Comparison of ENCODE assay signal across 9 cellular contexts in the genomic region with DNA sequence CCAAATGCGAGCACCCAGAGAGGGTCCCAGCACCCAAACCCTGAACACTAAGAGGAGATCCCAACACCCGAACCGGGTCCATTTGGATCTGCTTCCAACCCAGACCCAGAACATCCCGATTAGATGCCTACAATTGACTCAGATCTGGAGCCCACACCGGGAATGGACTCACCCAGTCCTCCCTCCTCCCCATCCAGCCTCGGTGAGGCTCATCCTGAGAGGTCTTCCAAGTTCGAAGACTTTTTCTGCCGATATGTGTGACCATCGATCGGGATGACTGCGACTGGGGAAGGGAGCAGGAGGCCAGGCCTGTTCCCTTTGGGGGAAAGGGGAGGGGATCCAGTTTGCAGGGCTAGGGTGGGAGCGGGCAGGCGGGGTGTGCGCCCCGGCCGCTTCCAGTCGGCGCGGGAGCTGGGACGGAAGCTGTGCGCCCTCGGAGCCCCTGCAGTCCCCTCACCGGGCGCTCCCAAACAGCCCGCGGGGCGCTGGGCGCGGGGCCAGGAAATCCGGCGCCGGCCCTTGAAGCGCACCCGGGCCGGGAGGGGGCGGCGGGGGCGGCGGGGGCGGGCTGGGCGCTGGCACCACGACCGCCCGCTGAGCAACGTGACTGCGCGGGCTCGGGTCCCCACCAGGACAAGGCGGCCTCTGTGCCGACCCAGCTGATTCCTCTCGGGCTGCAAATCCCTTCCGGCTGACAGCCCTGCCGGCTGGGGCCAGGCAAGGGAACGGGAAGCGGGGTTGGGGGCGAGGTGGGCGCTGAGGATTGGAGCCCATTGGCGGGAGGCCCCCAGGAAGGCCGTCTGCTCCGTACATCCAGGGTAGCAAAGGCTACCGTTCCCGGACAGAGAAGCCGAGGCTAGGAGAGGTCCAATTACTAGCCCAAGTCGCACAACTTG.
DNase-seq lines count a peak whose midpoint lies in the region; ATAC-seq and TF ChIP-seq lines count a peak whose summit lies in the region.
"Had no signal": no experiment of that assay in that cellular context is flagged by ENCODE, and none has a peak within 500 bp of the region (broad histone marks: within the 10 kb centered on the region; RNA-seq: fewer than 3 reads in every experiment).

No MANE protein-coding gene starts in this region.

- intact Hi-C loops in activated CD4-positive, alpha-beta T cell treated with anti-CD3 and anti-CD28 coated beads, Interleukin-2, amount 10 ng/mL, durations not matched to agents 24 days and 14 days (cut with micrococcal nuclease) = no loop called here

- peak overlapping the region; percentile 35 for H3K4me3 Mint-ChIP-seq in activated CD4-positive, alpha-beta T cell treated with anti-CD3 and anti-CD28 coated beads, Interleukin-2, amount 10 ng/mL, durations not matched to agents 24 days and 14 days
- peak overlapping the region; percentile 33 for H3K4me3 Mint-ChIP-seq in stimulated activated effector memory CD8-positive, alpha-beta T cell treated with anti-CD3 and anti-CD28 coated beads, Interleukin-12 subunit alpha, Interleukin-12 subunit beta, amount 100 ng/mL, for 72 hours

- peaks cover 4% of the 10 kb centered on the region for H3K4me1 Mint-ChIP-seq in activated CD4-positive, alpha-beta T cell treated with anti-CD3 and anti-CD28 coated beads, Interleukin-2, amount 10 ng/mL, durations not matched to agents 24 days and 14 days
- peaks cover 6% of the 10 kb centered on the region for H3K4me1 Mint-ChIP-seq in stimulated activated effector memory CD8-positive, alpha-beta T cell treated with anti-CD3 and anti-CD28 coated beads, Interleukin-12 subunit alpha, Interleukin-12 subunit beta, amount 100 ng/mL, for 72 hours

- peaks cover 9% of the 10 kb centered on the region for H3K27me3 Mint-ChIP-seq in activated CD4-positive, alpha-beta T cell treated with anti-CD3 and anti-CD28 coated beads, Interleukin-2, amount 10 ng/mL, durations not matched to agents 24 days and 14 days

- H3K9me3 ChIP-seq in right atrium auricular region = no peaks in the 10 kb centered on the region
- H3K9me3 ChIP-seq: SJSA1 had no signal

- H3K36me3 Mint-ChIP-seq in activated CD4-positive, alpha-beta T cell treated with anti-CD3 and anti-CD28 coated beads, Interleukin-2, amount 10 ng/mL, durations not matched to agents 24 days and 14 days (ENCODE audit: low read depth) = no peaks in the 10 kb centered on the region
- H3K36me3 Mint-ChIP-seq in stimulated activated effector memory CD8-positive, alpha-beta T cell treated with anti-CD3 and anti-CD28 coated beads, Interleukin-12 subunit alpha, Interleukin-12 subunit beta, amount 100 ng/mL, for 72 hours = no peaks in the 10 kb centered on the region

- H3K9me3 Mint-ChIP-seq in activated CD4-positive, alpha-beta T cell treated with anti-CD3 and anti-CD28 coated beads, Interleukin-2, amount 10 ng/mL, durations not matched to agents 24 days and 14 days = no peaks in the 10 kb centered on the region
- H3K9me3 Mint-ChIP-seq in stimulated activated effector memory CD8-positive, alpha-beta T cell treated with anti-CD3 and anti-CD28 coated beads, Interleukin-12 subunit alpha, Interleukin-12 subunit beta, amount 100 ng/mL, for 72 hours = no peaks in the 10 kb centered on the region

- H3K27ac Mint-ChIP-seq in activated CD4-positive, alpha-beta T cell treated with anti-CD3 and anti-CD28 coated beads, Interleukin-2, amount 10 ng/mL, durations not matched to agents 24 days and 14 days = no peak overlapping the region
- no peak overlapping the region for H3K27ac Mint-ChIP-seq in stimulated activated effector memory CD8-positive, alpha-beta T cell treated with anti-CD3 and anti-CD28 coated beads, Interleukin-12 subunit alpha, Interleukin-12 subunit beta, amount 100 ng/mL, for 72 hours

- no peaks in the 10 kb centered on the region for H3K27me3 ChIP-seq in right atrium auricular region
- H3K27me3 ChIP-seq: SJSA1 had no signal

- peaks cover 0 to 12% of the 10 kb centered on the region in 2 donors for H3K4me1 ChIP-seq in right atrium auricular region
- H3K4me1 ChIP-seq: SJSA1 had no signal

- no peak for TF ChIP-seq CTCF in right atrium auricular region (IDR thresholded peaks at IDR 0.05)

- DNase-seq in activated CD4-positive, alpha-beta T cell treated with anti-CD3 and anti-CD28 coated beads, Interleukin-2, amount 10 ng/mL, durations not matched to agents 24 days and 14 days = peak; percentile 62
- no peak for DNase-seq in activated CD4-positive, alpha-beta T cell treated with anti-CD3 and anti-CD28 coated beads, Interleukin-2, amount 50 U/mL, for 48 hours
- peak; percentile 6 for DNase-seq in activated T-helper 9 cell treated with anti-CD3 and anti-CD28 coated beads, Interleukin-2, amount 50 U/mL, for 16 hours (ENCODE audit: low read depth)
- DNase-seq in right atrium auricular region (ENCODE audit: low spot score) = no peak
- no peak for DNase-seq in stimulated activated effector memory CD8-positive, alpha-beta T cell treated with anti-CD3 and anti-CD28 coated beads, Interleukin-12 subunit alpha, Interleukin-12 subunit beta, amount 100 ng/mL, for 72 hours (ENCODE audit: low spot score in 2 of 2)
- no peak for DNase-seq in GF-D8 (lab: John Stamatoyannopoulos, UW)

- H3K27ac ChIP-seq in right atrium auricular region = no peak overlapping the region
- H3K27ac ChIP-seq: SJSA1 had no signal

- ATAC-seq in stimulated activated effector memory CD8-positive, alpha-beta T cell treated with anti-CD3 and anti-CD28 coated beads, Interleukin-12 subunit alpha, Interleukin-12 subunit beta, amount 100 ng/mL, for 72 hours = peak; percentile 27
- ATAC-seq in GM21390 (IDR thresholded peaks at IDR 0.05; ENCODE audit: unreplicated experiment) = no peak
- no peak for ATAC-seq in HG03565 (IDR thresholded peaks at IDR 0.05; ENCODE audit: unreplicated experiment)

- peak overlapping the region; percentile 20 to 51 for H3K4me3 ChIP-seq in right atrium auricular region
- H3K4me3 ChIP-seq: SJSA1 had no signal

- no peaks in the 10 kb centered on the region for H3K36me3 ChIP-seq in right atrium auricular region
- H3K36me3 ChIP-seq: SJSA1 had no signal

Comparison
In these comparisons a context has a peak if more than half of its experiments do, and no peak if none do; other contexts are left out.
1. DNase-seq: peak in activated CD4-positive, alpha-beta T cell treated with anti-CD3 and anti-CD28 coated beads, Interleukin-2, amount 10 ng/mL, durations not matched to agents 24 days and 14 days (single experiment) and activated T-helper 9 cell treated with anti-CD3 and anti-CD28 coated beads, Interleukin-2, amount 50 U/mL, for 16 hours (single experiment); none in activated CD4-positive, alpha-beta T cell treated with anti-CD3 and anti-CD28 coated beads, Interleukin-2, amount 50 U/mL, for 48 hours (0 of 2), right atrium auricular region (single experiment), stimulated activated effector memory CD8-positive, alpha-beta T cell treated with anti-CD3 and anti-CD28 coated beads, Interleukin-12 subunit alpha, Interleukin-12 subunit beta, amount 100 ng/mL, for 72 hours (0 of 2) and GF-D8 (single experiment).